Comparison of ENCODE assay signal across 17 cellular contexts in the genomic region with DNA sequence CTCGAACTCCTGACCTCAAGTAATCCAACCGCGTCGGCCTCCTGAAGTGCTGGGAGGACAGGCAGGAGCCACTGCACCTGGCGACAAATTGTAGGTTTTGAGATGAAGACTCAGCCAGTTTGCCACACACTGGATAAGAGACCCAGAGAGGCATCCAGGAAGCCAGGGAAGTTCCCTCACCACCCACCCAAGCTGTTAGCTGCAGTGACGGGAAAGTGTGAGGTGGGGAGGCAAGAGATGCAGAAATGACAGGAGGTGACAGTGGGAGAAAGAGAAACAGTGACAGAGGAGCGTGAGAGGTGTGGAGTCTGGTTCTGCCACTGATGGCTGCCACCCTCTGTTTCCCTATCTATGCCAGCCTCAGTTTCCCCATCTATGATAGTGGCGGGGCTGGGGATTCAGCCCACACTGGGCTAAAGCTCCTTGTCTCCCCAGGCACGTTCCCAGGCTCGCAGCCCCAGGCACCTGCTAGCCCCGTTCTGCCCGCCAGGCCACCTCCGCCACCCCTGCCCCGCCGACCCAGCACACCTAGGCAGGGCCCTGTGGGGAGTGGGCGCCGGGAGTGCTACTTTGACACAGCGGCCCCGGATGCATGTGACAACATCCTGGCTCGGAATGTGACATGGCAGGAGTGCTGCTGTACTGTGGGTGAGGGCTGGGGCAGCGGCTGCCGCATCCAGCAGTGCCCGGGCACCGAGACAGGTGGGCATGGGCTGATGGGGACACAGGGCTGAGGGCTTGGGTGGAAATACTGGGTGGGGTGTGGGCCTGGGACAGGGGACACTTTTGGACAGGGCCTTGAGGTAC. TPM values are rescaled to one million over a fixed set of nuclear protein-coding genes. Genes with fewer than 3 reads are reported as not detected.
A peak's percentile ranks its signal among the peaks of the same experiment; 100 is the strongest.
DNase-seq lines count a peak whose midpoint lies in the region; ATAC-seq and TF ChIP-seq lines count a peak whose summit lies in the region.
"Had no signal": no experiment of that assay in that cellular context is flagged by ENCODE, and none has a peak within 500 bp of the region (broad histone marks: within the 10 kb centered on the region; RNA-seq: fewer than 3 reads in every experiment).

No MANE protein-coding gene starts in this region.

- CTCF ChIA-PET in RWPE1 (lab: Yijun Ruan, JAX) = interaction anchor here (0.8 to 1.9 kb wide), 3 partner anchors 12 to 13 kb away, joined by 3 to 5 read pairs (median 5); no protein-coding TSS in a partner anchor

- no peak for TF ChIP-seq CTCF in RWPE1 (conservative IDR thresholded peaks at IDR 0.05; ENCODE audit: low read depth)
- no peak for TF ChIP-seq CTCF in endothelial cell (IDR thresholded peaks at IDR 0.05; ENCODE audit: unreplicated experiment)

- POLR2A ChIA-PET in RWPE1 (lab: Yijun Ruan, JAX; ENCODE audit: low non-redundant PET) = no interaction called here

- intact Hi-C loops in sciatic nerve (cut with DNase I) = no loop called here

- peak overlapping the region; percentile 47 for H3K27ac ChIP-seq in RWPE1
- H3K27ac ChIP-seq: KMS-11 had no signal

- no peak for DNase-seq in activated naive CD4-positive, alpha-beta T cell treated with anti-CD3 and anti-CD28 coated beads, Interleukin-2, amount 50 U/mL, for 72 hours (ENCODE audit: low spot score in 2 of 2)
- no peak for DNase-seq in activated naive CD4-positive, alpha-beta T cell treated with Interleukin-2 at 50 U/mL for 16 hours
- DNase-seq in RWPE1 (ENCODE audit: low spot score) (no peak), endothelial cell (ENCODE audit: low spot score) (no peak), sciatic nerve (ENCODE audit: low spot score) (no peak), T1000 (lab: John Stamatoyannopoulos, UW) (no peak)
- DNase-seq in stimulated activated effector memory CD8-positive, alpha-beta T cell treated with anti-CD3 and anti-CD28 coated beads, Interleukin-12 subunit alpha, Interleukin-12 subunit beta, amount 100 ng/mL, for 72 hours (ENCODE audit: low spot score in 2 of 2) = no peak
- DNase-seq: ACHN; CD4-positive, CD25-positive, alpha-beta regulatory T cell; DMS53; NCI-H1092; NCI-H1694; NCI-H69; NK-92 treated with Interleukin-12 subunit alpha and Interleukin-12 subunit beta, amount 100 ng/mL, for 24 hours had no signal

- H3K27me3 Mint-ChIP-seq in endothelial cell (ENCODE audit: unreplicated experiment) = peaks cover 10% of the 10 kb centered on the region
- H3K27me3 Mint-ChIP-seq: CD4-positive, CD25-positive, alpha-beta regulatory T cell had no signal

- peak; percentile 9 to 26 for ATAC-seq in activated naive CD4-positive, alpha-beta T cell treated with anti-CD3 and anti-CD28 coated beads, Interleukin-2, amount 50 U/mL, for 72 hours
- ATAC-seq in stimulated activated effector memory CD8-positive, alpha-beta T cell treated with anti-CD3 and anti-CD28 coated beads, Interleukin-12 subunit alpha, Interleukin-12 subunit beta, amount 100 ng/mL, for 72 hours = no peak
- no peak for ATAC-seq in sciatic nerve
- ATAC-seq: GM12878, GM23338 had no signal

- H3K4me1 Mint-ChIP-seq in endothelial cell (ENCODE audit: unreplicated experiment) = peaks cover 3% of the 10 kb centered on the region
- peaks cover 38% of the 10 kb centered on the region for H3K4me1 Mint-ChIP-seq in stimulated activated effector memory CD8-positive, alpha-beta T cell treated with anti-CD3 and anti-CD28 coated beads, Interleukin-12 subunit alpha, Interleukin-12 subunit beta, amount 100 ng/mL, for 72 hours

- peak overlapping the region; percentile 5 to 70 for H3K27ac Mint-ChIP-seq in activated naive CD4-positive, alpha-beta T cell treated with anti-CD3 and anti-CD28 coated beads, Interleukin-2, amount 50 U/mL, for 72 hours
- H3K27ac Mint-ChIP-seq in endothelial cell (ENCODE audit: unreplicated experiment) = no peak overlapping the region
- H3K27ac Mint-ChIP-seq in stimulated activated effector memory CD8-positive, alpha-beta T cell treated with anti-CD3 and anti-CD28 coated beads, Interleukin-12 subunit alpha, Interleukin-12 subunit beta, amount 100 ng/mL, for 72 hours = peak overlapping the region; percentile 91
- H3K27ac Mint-ChIP-seq: GM23338 had no signal

- peaks cover 29 to 51% of the 10 kb centered on the region in 2 donors for H3K36me3 Mint-ChIP-seq in activated naive CD4-positive, alpha-beta T cell treated with anti-CD3 and anti-CD28 coated beads, Interleukin-2, amount 50 U/mL, for 72 hours
- H3K36me3 Mint-ChIP-seq in endothelial cell (ENCODE audit: low read depth, unreplicated experiment) = peaks cover 46% of the 10 kb centered on the region
- peaks cover 100% of the 10 kb centered on the region for H3K36me3 Mint-ChIP-seq in stimulated activated effector memory CD8-positive, alpha-beta T cell treated with anti-CD3 and anti-CD28 coated beads, Interleukin-12 subunit alpha, Interleukin-12 subunit beta, amount 100 ng/mL, for 72 hours

- H3K9me3 Mint-ChIP-seq in activated naive CD4-positive, alpha-beta T cell treated with anti-CD3 and anti-CD28 coated beads, Interleukin-2, amount 50 U/mL, for 72 hours = no peaks in the 10 kb centered on the region
- no peaks in the 10 kb centered on the region for H3K9me3 Mint-ChIP-seq in endothelial cell (ENCODE audit: unreplicated experiment)
- no peaks in the 10 kb centered on the region for H3K9me3 Mint-ChIP-seq in stimulated activated effector memory CD8-positive, alpha-beta T cell treated with anti-CD3 and anti-CD28 coated beads, Interleukin-12 subunit alpha, Interleukin-12 subunit beta, amount 100 ng/mL, for 72 hours
- H3K9me3 Mint-ChIP-seq: CD4-positive, CD25-positive, alpha-beta regulatory T cell; GM23338 had no signal

- H3K4me3 Mint-ChIP-seq in endothelial cell (ENCODE audit: unreplicated experiment) = peak overlapping the region; percentile 44
- no peak overlapping the region for H3K4me3 Mint-ChIP-seq in stimulated activated effector memory CD8-positive, alpha-beta T cell treated with anti-CD3 and anti-CD28 coated beads, Interleukin-12 subunit alpha, Interleukin-12 subunit beta, amount 100 ng/mL, for 72 hours
- H3K4me3 Mint-ChIP-seq: CD4-positive, CD25-positive, alpha-beta regulatory T cell; GM23338 had no signal

RNA-seq across cellular contexts. Expression of gene LTBP4, which starts 21.0 kb away (rescaled TPM):
- 100 to 1,000 TPM; 178 to 245 TPM for total RNA-seq in activated naive CD4-positive, alpha-beta T cell treated with anti-CD3 and anti-CD28 coated beads, Interleukin-2, amount 50 U/mL, for 72 hours
- total RNA-seq in endothelial cell (ENCODE audit: unreplicated experiment) = 175 TPM
- 1,227 TPM for total RNA-seq in sciatic nerve

RNA-seq across cellular contexts. Expression of gene SHKBP1, which starts 45.5 kb away (rescaled TPM):
- 100 to 1,000 TPM; 108 to 173 TPM for total RNA-seq in activated naive CD4-positive, alpha-beta T cell treated with anti-CD3 and anti-CD28 coated beads, Interleukin-2, amount 50 U/mL, for 72 hours
- total RNA-seq in endothelial cell (ENCODE audit: unreplicated experiment) = 84.6 TPM
- total RNA-seq in sciatic nerve = 58.7 TPM

Comparison
In these comparisons a context has a peak if more than half of its experiments do, and no peak if none do; other contexts are left out.
1. ATAC-seq: peak in activated naive CD4-positive, alpha-beta T cell treated with anti-CD3 and anti-CD28 coated beads, Interleukin-2, amount 50 U/mL, for 72 hours (2 of 2); none in stimulated activated effector memory CD8-positive, alpha-beta T cell treated with anti-CD3 and anti-CD28 coated beads, Interleukin-12 subunit alpha, Interleukin-12 subunit beta, amount 100 ng/mL, for 72 hours (single experiment) and sciatic nerve (single experiment).